ENCODE assay signal across 9 cellular contexts in genomic region chr2:27078267-27079194, GRCh38. TPM values are rescaled to one million over a fixed set of nuclear protein-coding genes. Genes with fewer than 3 reads are reported as not detected.
DNase-seq lines count a peak whose midpoint lies in the region; ATAC-seq and TF ChIP-seq lines count a peak whose summit lies in the region.
"Had no signal": no experiment of that assay in that cellular context is flagged by ENCODE, and none has a peak within 500 bp of the region (broad histone marks: within the 10 kb centered on the region; RNA-seq: fewer than 3 reads in every experiment).

Gene EMILIN1 (plus strand): TSS chr2:27078615. CDS start chr2:27079066, 451 bp downstream.

- no CpG with 5 or more reads among the region's 41 CpGs for WGBS in neuronal stem cell (ENCODE audit: extremely low coverage in 2 of 2, insufficient read length in 2 of 2, insufficient replicate concordance in 1 of 2), 2 donors

- DNase-seq in AG09309 (ENCODE audit: low read depth), result peak; percentile 89
- DNase-seq in SK-N-DZ (ENCODE audit: low spot score), result peak; percentile 88
- DNase-seq in fibroblast of the aortic adventitia (ENCODE audit: low read depth), result peak; percentile 97
- no peak for DNase-seq in neuronal stem cell (ENCODE audit: low spot score)
- DNase-seq in NCI-H1105 (lab: John Stamatoyannopoulos, UW), result no peak
- DNase-seq in NCI-H1436 treated with DMSO at 0.1 percent for 48 hours (lab: John Stamatoyannopoulos, UW), result no peak
- DNase-seq in activated T-cell treated with anti-CD3 and anti-CD28 coated beads for 4 hours, result no peak

- peak within 1 kb of the TSS; percentile 39 for H3K9ac ChIP-seq in neuronal stem cell (ENCODE audit: low read depth, low read length, poor library complexity)

- H3K4me2 ChIP-seq in neuronal stem cell (ENCODE audit: insufficient read depth, low read length, poor library complexity, severe bottlenecking), result peak within 1 kb of the TSS; percentile 29

- no peaks in the 10 kb centered on the region for H3K9me3 ChIP-seq in neuronal stem cell (replicated peaks in 1 of 2; ENCODE audit: control insufficient read depth in 2 of 2, insufficient read depth in 1 of 2, low read depth in 1 of 2, low read length in 2 of 2)
- H3K9me3 ChIP-seq: pancreas had no signal

- no peaks in the 10 kb centered on the region for H3K36me3 ChIP-seq in neuronal stem cell (replicated peaks in 1 of 2; ENCODE audit: control insufficient read depth in 2 of 2, insufficient read depth in 2 of 2, low read length in 2 of 2)
- H3K36me3 ChIP-seq: pancreas had no signal

- no peaks in the 10 kb centered on the region for H3K79me1 ChIP-seq in neuronal stem cell (ENCODE audit: low read depth, low read length)

- no peak within 1 kb of the TSS for H4K91ac ChIP-seq in neuronal stem cell (ENCODE audit: low read depth, low read length, poor library complexity)

- H2BK12ac ChIP-seq in neuronal stem cell (ENCODE audit: low read length), result no peak within 1 kb of the TSS

- H3K27me3 ChIP-seq in neuronal stem cell (ENCODE audit: control insufficient read depth in 3 of 3, insufficient read depth in 3 of 3, low read depth in 1 of 3, low read length in 3 of 3), result no peaks in the 10 kb centered on the region
- H3K27me3 ChIP-seq: pancreas had no signal

- no peak for TF ChIP-seq CTCF in AG09309 (IDR thresholded peaks at IDR 0.05; ENCODE audit: control insufficient read depth, insufficient read depth, low read depth, low read length, missing control alignments)
- peak; percentile 30 for TF ChIP-seq CTCF in fibroblast of the aortic adventitia (IDR thresholded peaks at IDR 0.05; ENCODE audit: insufficient read depth, low read length)

- peak within 1 kb of the TSS; percentile 71 for H2AK5ac ChIP-seq in neuronal stem cell (ENCODE audit: low read depth, low read length)

- peak within 1 kb of the TSS; percentile 3 for H3K23ac ChIP-seq in neuronal stem cell (ENCODE audit: low read depth, low read length, poor library complexity)

- peaks cover 12 to 48% of the 10 kb centered on the region in 2 donors for H3K4me1 ChIP-seq in neuronal stem cell (ENCODE audit: control insufficient read depth in 2 of 2, insufficient read depth in 1 of 2, low read depth in 1 of 2, low read length in 2 of 2)

- H3K4ac ChIP-seq in neuronal stem cell (ENCODE audit: low read length), result peak within 1 kb of the TSS; percentile 41

- H3K14ac ChIP-seq in neuronal stem cell (ENCODE audit: low read length), result peak within 1 kb of the TSS; percentile 59

- ATAC-seq in GM19023 (IDR thresholded peaks at IDR 0.05; ENCODE audit: unreplicated experiment), result no peak

- H4K8ac ChIP-seq in neuronal stem cell (ENCODE audit: low read depth, low read length), result no peak within 1 kb of the TSS

- H3K18ac ChIP-seq in neuronal stem cell (ENCODE audit: low read length), result peak within 1 kb of the TSS; percentile 84

- peak within 1 kb of the TSS; percentile 37 for H3K27ac ChIP-seq in neuronal stem cell (replicated peaks; ENCODE audit: low read length)
- H3K27ac ChIP-seq: pancreas had no signal

- H2BK120ac ChIP-seq in neuronal stem cell (ENCODE audit: low read depth, low read length), result peak within 1 kb of the TSS; percentile 84

- peak within 1 kb of the TSS; percentile 35 for H2BK5ac ChIP-seq in neuronal stem cell (ENCODE audit: low read length)

- H3K4me3 ChIP-seq in AG09309 (ENCODE audit: control insufficient read depth, low read depth, low read length) (peak within 1 kb of the TSS; percentile 92), fibroblast of the aortic adventitia (ENCODE audit: low read depth, low read length) (peak within 1 kb of the TSS; percentile 94), neuronal stem cell (ENCODE audit: low read length in 2 of 2) (no peak within 1 kb of the TSS)

- H2AFZ ChIP-seq in neuronal stem cell (ENCODE audit: low read length), result peak within 1 kb of the TSS; percentile 88

- H2BK15ac ChIP-seq in neuronal stem cell (ENCODE audit: low read length), result peak within 1 kb of the TSS; percentile 96

RNA-seq across cellular contexts. Expression of gene EMILIN1, which starts in this region (rescaled TPM):
- 17.8 and 47.2 TPM in 2 replicates for polyA plus RNA-seq in SK-N-DZ (2014; cell fraction: cytosol; rRNA removed)
- 56.5 and 59.9 TPM in 2 replicates for polyA plus RNA-seq in SK-N-DZ (2014; cell fraction: nucleus; rRNA removed)
- total RNA-seq in fibroblast of the aortic adventitia (ENCODE audit: low replicate concordance), result 81.3 and 153 TPM in 2 replicates
- polyA plus RNA-seq in neuronal stem cell (2013, experiment 1 of 2), result 3.0 TPM
- polyA plus RNA-seq in neuronal stem cell (2013, experiment 2 of 2), result 2.9 TPM

Comparison
In these comparisons a context has a peak if more than half of its experiments do, and no peak if none do; other contexts are left out.
1. DNase-seq: peak in AG09309 (single experiment), SK-N-DZ (single experiment) and fibroblast of the aortic adventitia (single experiment); none in neuronal stem cell (single experiment), NCI-H1105 (single experiment), NCI-H1436 treated with DMSO at 0.1 percent for 48 hours (single experiment) and activated T-cell treated with anti-CD3 and anti-CD28 coated beads for 4 hours (single experiment).
2. H3K4me3 ChIP-seq: peak in AG09309 (single experiment) and fibroblast of the aortic adventitia (single experiment); none in neuronal stem cell (0 of 2).